11 cellular contexts compared by ENCODE assay signal in the genomic region with DNA sequence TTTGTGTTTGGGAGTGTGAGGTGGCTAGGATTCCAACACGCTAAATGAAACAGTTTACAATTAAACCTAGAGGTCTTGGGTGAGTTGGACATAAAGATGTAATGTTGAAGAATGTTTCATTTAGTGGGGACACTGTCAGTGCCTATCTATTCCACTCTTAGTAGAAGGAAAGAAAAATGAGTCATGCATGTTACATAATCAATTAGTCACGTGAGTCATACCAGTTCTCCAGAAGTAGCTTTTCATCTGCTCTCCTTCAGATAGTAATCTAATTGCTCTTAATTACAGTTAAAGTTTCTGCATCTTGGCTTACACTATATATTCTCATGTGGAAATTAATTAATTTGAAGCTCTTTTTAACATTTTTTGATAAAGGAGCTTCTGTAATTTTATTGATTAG.
DNase-seq lines count a peak whose midpoint lies in the region; ATAC-seq, FAIRE-seq and TF ChIP-seq lines count a peak whose summit lies in the region.
"Had no signal": no experiment of that assay in that cellular context is flagged by ENCODE, and none has a peak within 500 bp of the region (broad histone marks: within the 10 kb centered on the region; RNA-seq: fewer than 3 reads in every experiment).

No MANE protein-coding gene starts in this region.

- H3K9me3 ChIP-seq in endothelial cell of umbilical vein (replicated peaks; ENCODE audit: control insufficient read depth, insufficient read depth, low read length), result no peaks in the 10 kb centered on the region

- TF ChIP-seq CTCF in endothelial cell of umbilical vein (IDR thresholded peaks at IDR 0.05; ENCODE audit: extremely low read depth in 1 of 2, insufficient read depth in 1 of 2, low read depth in 1 of 2, low read length in 2 of 2), result no peak

- H3K79me2 ChIP-seq in endothelial cell of umbilical vein (ENCODE audit: control insufficient read depth, insufficient read depth, low read length), result no peaks in the 10 kb centered on the region

- POLR2A ChIA-PET in endothelial cell of umbilical vein (lab: Charles Lee), result no interaction called here

- no peak overlapping the region for H2AFZ ChIP-seq in endothelial cell of umbilical vein (ENCODE audit: low read depth, low read length)

- H3K27me3 ChIP-seq in endothelial cell of umbilical vein (ENCODE audit: control insufficient read depth in 2 of 2, insufficient read depth in 2 of 2, low read length in 2 of 2), result no peaks in the 10 kb centered on the region
- H3K27me3 ChIP-seq: dorsolateral prefrontal cortex had no signal

- ATAC-seq in GM21529 (IDR thresholded peaks at IDR 0.05; ENCODE audit: unreplicated experiment), result peak; percentile 47
- ATAC-seq in sciatic nerve, result peak; percentile 36
- no peak for ATAC-seq in GM21423 (IDR thresholded peaks at IDR 0.05; ENCODE audit: unreplicated experiment)
- ATAC-seq: left ventricle myocardium superior had no signal

- no peaks in the 10 kb centered on the region for H3K9me1 ChIP-seq in endothelial cell of umbilical vein (replicated peaks; ENCODE audit: control insufficient read depth, extremely low read depth, insufficient read depth, low read length)

- H3K4me1 ChIP-seq in endothelial cell of umbilical vein (ENCODE audit: control insufficient read depth, extremely low read depth, insufficient read depth, low read length), result no peaks in the 10 kb centered on the region

- CTCF ChIA-PET in endothelial cell of umbilical vein (lab: Charles Lee), result interaction anchor here (1.5 to 1.8 kb wide), 2 partner anchors 9 to 18 kb away, joined by 5 read pairs; no protein-coding TSS in a partner anchor

- BruUV-seq in endothelial cell of umbilical vein (replicated peaks; lab: Mats Ljungman, UMichigan), result no TSS peak

- H3K36me3 ChIP-seq in endothelial cell of umbilical vein (ENCODE audit: control insufficient read depth in 2 of 2, extremely low read depth in 1 of 2, insufficient read depth in 2 of 2, low read length in 2 of 2), result no peaks in the 10 kb centered on the region
- H3K36me3 ChIP-seq: WERI-Rb-1 had no signal

- H3K4me3 ChIP-seq in endothelial cell of umbilical vein (replicated peaks in 1 of 3; ENCODE audit: insufficient read depth in 1 of 3, low read depth in 1 of 3, low read length in 3 of 3), result no peak overlapping the region
- H3K4me3 ChIP-seq: dorsolateral prefrontal cortex had no signal

- no peak overlapping the region for H3K27ac ChIP-seq in endothelial cell of umbilical vein (ENCODE audit: insufficient read depth, low read depth, low read length)
- H3K27ac ChIP-seq: dorsolateral prefrontal cortex, WERI-Rb-1 had no signal

- dilution Hi-C loops in endothelial cell of umbilical vein (cut with MboI; ENCODE audit: extremely low pct_ligation_motif_present, low sequenced_read_pairs), result no loop called here

- no peak overlapping the region for H3K9ac ChIP-seq in endothelial cell of umbilical vein (replicated peaks; ENCODE audit: extremely low read depth, insufficient read depth, low read length)

- no peak for TF ChIP-seq POLR2A in endothelial cell of umbilical vein (IDR thresholded peaks at IDR 0.05; ENCODE audit: low read depth, low read length)

- intact Hi-C loops in endothelial cell of umbilical vein (cut with micrococcal nuclease), result no loop called here
- intact Hi-C loops in sciatic nerve (cut with DNase I), result no loop called here

- H4K20me1 ChIP-seq in endothelial cell of umbilical vein (replicated peaks; ENCODE audit: control insufficient read depth, extremely low read depth, insufficient read depth, low read length), result no peaks in the 10 kb centered on the region

- H3K4me2 ChIP-seq in endothelial cell of umbilical vein (ENCODE audit: insufficient read depth, low read length), result no peak overlapping the region

- no peak for FAIRE-seq in endothelial cell of umbilical vein (lab: Jason Lieb, UNC)

- peak; percentile 4 for DNase-seq in NCI-H460 (ENCODE audit: extremely low read depth, low read depth)
- peak; percentile 21 for DNase-seq in endothelial cell of umbilical vein (ENCODE audit: low read depth, low spot score)
- no peak for DNase-seq in sciatic nerve (ENCODE audit: low spot score)
- DNase-seq in DMS79 (lab: John Stamatoyannopoulos, UW), result no peak
- DNase-seq in activated gamma-delta T cell (lab: John Stamatoyannopoulos, UW), result no peak
- DNase-seq: dorsolateral prefrontal cortex, left ventricle myocardium superior, NCI-H69, WERI-Rb-1 had no signal

TF ChIP-seq in endothelial cell of umbilical vein, 7 proteins besides CTCF, POLR2A, EP300 and RAD21:
- TF ChIP-seq MYC (IDR thresholded peaks at IDR 0.05; ENCODE audit: low read depth, low read length) (no peak), GATA2 (IDR thresholded peaks at IDR 0.05; ENCODE audit: insufficient read depth, insufficient read length, low read depth, low read length) (no peak), EZH2 (IDR thresholded peaks at IDR 0.05; ENCODE audit: borderline replicate concordance, low read depth, low read length, severe bottlenecking) (no peak), FOS (IDR thresholded peaks at IDR 0.05; ENCODE audit: borderline replicate concordance, insufficient read depth, low read length) (peak; percentile 19), POLR2AphosphoS5 (IDR thresholded peaks at IDR 0.05; ENCODE audit: insufficient read depth, low read depth, low read length) (no peak), JUN (IDR thresholded peaks at IDR 0.05; ENCODE audit: borderline replicate concordance, insufficient read depth, insufficient read length, low read depth) (peak; percentile 64)
- TF ChIP-seq, protein P1, sequence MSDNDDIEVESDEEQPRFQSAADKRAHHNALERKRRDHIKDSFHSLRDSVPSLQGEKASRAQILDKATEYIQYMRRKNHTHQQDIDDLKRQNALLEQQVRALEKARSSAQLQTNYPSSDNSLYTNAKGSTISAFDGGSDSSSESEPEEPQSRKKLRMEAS (IDR thresholded peaks at IDR 0.05; ENCODE audit: insufficient read depth, insufficient read length), result no peak

Comparison
In these comparisons a context has a peak if more than half of its experiments do, and no peak if none do; other contexts are left out.
1. DNase-seq: peak in NCI-H460 (single experiment) and endothelial cell of umbilical vein (single experiment); none in sciatic nerve (single experiment), DMS79 (single experiment) and activated gamma-delta T cell (single experiment).